ENCODE assay signal across 8 cellular contexts in the genomic region with DNA sequence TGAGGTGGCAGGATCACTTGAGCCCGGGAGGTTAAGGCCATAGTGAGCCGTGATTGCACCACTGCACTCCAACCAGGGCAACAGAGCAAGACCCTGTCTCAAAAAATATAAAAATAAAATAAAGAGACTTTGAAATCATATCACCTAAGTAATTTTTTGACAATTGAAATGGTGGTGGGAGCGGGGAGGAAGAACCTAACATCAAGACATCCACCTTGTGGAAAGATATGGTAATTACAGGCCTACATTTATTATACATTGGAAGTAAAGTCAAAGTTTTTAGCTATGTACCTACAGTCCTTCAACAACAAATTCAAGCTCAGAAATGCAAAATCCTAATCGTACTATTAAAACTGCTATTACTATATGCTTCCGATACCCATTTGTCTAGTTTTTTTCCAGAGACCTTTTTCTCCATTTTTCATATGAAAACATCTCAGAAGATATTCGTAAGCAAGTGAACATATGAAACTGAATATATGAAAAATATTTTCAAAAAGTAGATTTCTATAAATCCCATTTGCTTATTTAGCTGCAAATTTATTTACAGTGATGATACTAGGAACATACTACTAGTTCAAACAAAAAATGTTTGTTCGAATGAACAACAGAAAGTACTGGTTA.
DNase-seq lines count a peak whose midpoint lies in the region; ATAC-seq and TF ChIP-seq lines count a peak whose summit lies in the region.

No MANE protein-coding gene starts in this region.

- H3K27me3 ChIP-seq in IMR-90 (ENCODE audit: control insufficient read depth, insufficient read depth, low read length) = no peaks in the 10 kb centered on the region
- no peaks in the 10 kb centered on the region for H3K27me3 ChIP-seq in smooth muscle cell (ENCODE audit: low read depth)

- no peaks in the 10 kb centered on the region for H3K36me3 ChIP-seq in IMR-90 (ENCODE audit: control insufficient read depth, insufficient read depth, low read length)
- no peaks in the 10 kb centered on the region for H3K36me3 ChIP-seq in smooth muscle cell (ENCODE audit: low read depth)

- H3K27ac ChIP-seq in IMR-90 (ENCODE audit: insufficient read depth, low read length) (no peak overlapping the region), smooth muscle cell (ENCODE audit: low read depth) (no peak overlapping the region)

- no peaks in the 10 kb centered on the region for H3K9me3 ChIP-seq in IMR-90 (ENCODE audit: control insufficient read depth, insufficient read depth, low read length)
- H3K9me3 ChIP-seq in smooth muscle cell (replicated peaks; ENCODE audit: low read depth) = no peaks in the 10 kb centered on the region

- POLR2A ChIA-PET in IMR-90 (lab: Charles Lee; ENCODE audit: unreplicated experiment) = interaction anchor here (0.5 kb wide), 1 partner anchor 12 kb away, joined by 3 read pairs; no protein-coding TSS in a partner anchor

- no peak overlapping the region for H3K9ac ChIP-seq in IMR-90 (ENCODE audit: low read depth, low read length)
- H3K9ac ChIP-seq in smooth muscle cell (ENCODE audit: low read depth) = no peak overlapping the region

- peak; percentile 54 for TF ChIP-seq RAD21 in IMR-90 (IDR thresholded peaks at IDR 0.05; ENCODE audit: low read length)

- no peak overlapping the region for H2AK9ac ChIP-seq in IMR-90 (replicated peaks; ENCODE audit: low read depth, low read length, poor library complexity)

- TF ChIP-seq CTCF in IMR-90 (conservative IDR thresholded peaks at IDR 0.05; ENCODE audit: low read depth, low read length) (peak; percentile 52), fibroblast of the aortic adventitia (IDR thresholded peaks at IDR 0.05; ENCODE audit: insufficient read depth, low read length) (peak; percentile 58), smooth muscle cell (IDR thresholded peaks at IDR 0.05; ENCODE audit: borderline replicate concordance, insufficient read depth, poor library complexity, severe bottlenecking) (peak; percentile 58)

- no peak overlapping the region for H3K23ac ChIP-seq in IMR-90 (ENCODE audit: low read depth, low read length)

- no peak overlapping the region for H2AK5ac ChIP-seq in IMR-90 (ENCODE audit: low read depth, low read length)

- dilution Hi-C loops in IMR-90 (cut with HindIII; ENCODE audit: low sequenced_read_pairs, unreplicated experiment) = no loop called here

- no peak overlapping the region for H2BK5ac ChIP-seq in IMR-90 (ENCODE audit: low read depth, low read length, poor library complexity, severe bottlenecking)

- no peak overlapping the region for H2BK20ac ChIP-seq in IMR-90 (ENCODE audit: low read depth, low read length)

- no peaks in the 10 kb centered on the region for H3F3A ChIP-seq in smooth muscle cell (ENCODE audit: low read depth)

- no peaks in the 10 kb centered on the region for H3K79me2 ChIP-seq in smooth muscle cell (ENCODE audit: low read depth)

- H4K5ac ChIP-seq in IMR-90 (ENCODE audit: low read depth, low read length) = no peak overlapping the region

- no peak overlapping the region for H3K18ac ChIP-seq in IMR-90 (ENCODE audit: low read depth, low read length)

- H4K20me1 ChIP-seq in IMR-90 (ENCODE audit: insufficient read depth, low read length) (no peaks in the 10 kb centered on the region), smooth muscle cell (ENCODE audit: low read depth) (no peaks in the 10 kb centered on the region)

- H3K4ac ChIP-seq in IMR-90 (ENCODE audit: low read depth, low read length) = no peak overlapping the region

- no peak overlapping the region for H2BK15ac ChIP-seq in IMR-90 (ENCODE audit: low read depth, low read length)

- TF ChIP-seq POLR2A in IMR-90 (IDR thresholded peaks at IDR 0.05; ENCODE audit: low read depth, low read length) = no peak

- in situ Hi-C loops in IMR-90 (cut with MboI; ENCODE audit: low sequenced_read_pairs) = no loop called here

- no peak overlapping the region for H4K8ac ChIP-seq in IMR-90 (ENCODE audit: low read depth in 2 of 2, low read length in 2 of 2)

- H3K4me2 ChIP-seq in IMR-90 (ENCODE audit: low read depth, low read length) = no peak overlapping the region
- no peak overlapping the region for H3K4me2 ChIP-seq in smooth muscle cell

- no peak overlapping the region for H3K56ac ChIP-seq in IMR-90 (ENCODE audit: extremely low read depth, insufficient read depth, low read length)

- H3K4me1 ChIP-seq in IMR-90 (ENCODE audit: control insufficient read depth, insufficient read depth, low read length) (no peaks in the 10 kb centered on the region), smooth muscle cell (ENCODE audit: low read depth) (no peaks in the 10 kb centered on the region)

- H2AFZ ChIP-seq in IMR-90 (replicated peaks; ENCODE audit: low read length, poor library complexity) (no peak overlapping the region), smooth muscle cell (ENCODE audit: low read depth) (no peak overlapping the region)

- peak; percentile 75 for ATAC-seq in IMR-90 (ENCODE audit: low read depth)
- ATAC-seq in HG02973 (IDR thresholded peaks at IDR 0.05; ENCODE audit: unreplicated experiment) = no peak
- no peak for ATAC-seq in GM21723 (IDR thresholded peaks at IDR 0.05; ENCODE audit: unreplicated experiment)
- no peak for ATAC-seq in GM19397 (IDR thresholded peaks at IDR 0.05; ENCODE audit: unreplicated experiment)

- intact Hi-C loops in IMR-90 (cut with micrococcal nuclease) = loop anchor here (2.0 kb wide), 1 partner anchor 67 kb away; no protein-coding TSS in a partner anchor

- no peak overlapping the region for H3K4me3 ChIP-seq in IMR-90 (ENCODE audit: insufficient read depth, low read depth, low read length)
- no peak overlapping the region for H3K4me3 ChIP-seq in fibroblast of the aortic adventitia (ENCODE audit: low read depth, low read length)
- H3K4me3 ChIP-seq in smooth muscle cell = no peak overlapping the region

- no peaks in the 10 kb centered on the region for H3K79me1 ChIP-seq in IMR-90 (ENCODE audit: low read depth in 1 of 2, low read length in 2 of 2)

- H4K91ac ChIP-seq in IMR-90 (ENCODE audit: insufficient read depth, low read depth, low read length) = no peak overlapping the region

- WGBS in IMR-90 (ENCODE audit: extremely low coverage in 2 of 2, insufficient read length in 1 of 2), 2 experiments = no CpG with 5 or more reads among the region's 7 CpGs
- 53% methylated on average over 7 of the region's 7 CpGs for WGBS in smooth muscle cell (ENCODE audit: low lambda C conversion rate)

- H3K14ac ChIP-seq in IMR-90 (replicated peaks; ENCODE audit: low read depth, low read length) = no peak overlapping the region

- H3K9me1 ChIP-seq in IMR-90 (ENCODE audit: insufficient read depth, low read length) = no peaks in the 10 kb centered on the region

- no peak overlapping the region for H2BK120ac ChIP-seq in IMR-90 (ENCODE audit: low read depth, low read length)

- DNase-seq in DMS153 treated with DMSO at 0.1 percent for 48 hours (lab: John Stamatoyannopoulos, UW; ENCODE audit: unreplicated experiment) (peak; percentile 44), IMR-90 (peak; percentile 42), RPMI7951 (ENCODE audit: low read depth) (peak; percentile 56), fibroblast of the aortic adventitia (ENCODE audit: low read depth) (peak; percentile 45), smooth muscle cell (lab: John Stamatoyannopoulos, UW; ENCODE audit: unreplicated experiment) (no peak)

- no TSS peak for BruUV-seq in IMR-90 (replicated peaks; lab: Mats Ljungman, UMichigan)

- CTCF ChIA-PET in IMR-90 (lab: Yijun Ruan, JAX) = interaction anchor here (0.6 to 3.4 kb wide), 14 partner anchors 11 to 278 kb away, joined by 3 to 31 read pairs (median 3); a partner anchor contains a TSS

TF ChIP-seq in IMR-90, 13 proteins besides CTCF, POLR2A, EP300 and RAD21:
- TF ChIP-seq RFX5 (IDR thresholded peaks at IDR 0.05; ENCODE audit: low read depth, low read length) (no peak), SMC3 (IDR thresholded peaks at IDR 0.05; ENCODE audit: low read depth, low read length) (peak; percentile 34), CHD1 (IDR thresholded peaks at IDR 0.05; ENCODE audit: low read depth, low read length) (no peak)
